In the genomic region with DNA sequence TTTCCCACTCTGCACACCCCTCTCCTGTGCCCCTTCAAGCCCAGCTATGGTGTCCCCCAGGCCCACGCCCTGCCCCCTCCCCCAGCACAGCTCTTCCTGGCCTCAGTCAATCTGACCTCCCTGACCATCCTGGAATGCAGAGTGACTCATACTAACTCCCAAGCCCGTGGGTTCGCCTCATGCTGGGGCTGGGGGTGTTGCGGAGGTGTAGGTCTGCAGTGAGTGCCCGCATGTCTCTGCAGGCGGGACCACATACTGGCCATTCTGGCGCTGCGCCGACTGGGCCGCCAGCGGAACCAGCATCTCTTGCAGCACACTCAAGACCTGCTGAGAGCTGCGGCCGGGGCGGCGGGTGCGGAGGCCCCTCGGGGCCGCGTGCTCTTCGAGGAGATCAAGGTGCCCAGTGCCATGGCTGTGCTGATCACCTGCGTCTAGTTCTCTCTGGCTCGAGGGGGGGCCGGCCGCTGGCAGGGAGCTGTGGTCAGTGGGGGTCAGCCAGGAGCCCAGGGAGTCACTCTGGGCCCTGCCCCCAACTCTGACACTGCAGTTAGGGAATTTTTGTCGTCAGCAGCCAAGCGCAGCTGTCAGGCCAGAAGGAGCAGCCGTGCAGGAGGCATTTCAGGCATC, we compare ENCODE assay signal across 8 cellular contexts. TPM values are rescaled to one million over a fixed set of nuclear protein-coding genes. Genes with fewer than 3 reads are reported as not detected.
DNase-seq lines count a peak whose midpoint lies in the region; ATAC-seq and TF ChIP-seq lines count a peak whose summit lies in the region.
"Had no signal": no experiment of that assay in that cellular context is flagged by ENCODE, and none has a peak within 500 bp of the region (broad histone marks: within the 10 kb centered on the region; RNA-seq: fewer than 3 reads in every experiment).

No MANE protein-coding gene starts in this region.

- H3K4me3 ChIP-seq in fibroblast of villous mesenchyme (ENCODE audit: low read depth, low read length): no peak overlapping the region

- TF ChIP-seq CTCF in fibroblast of villous mesenchyme (IDR thresholded peaks at IDR 0.05; ENCODE audit: insufficient read depth, low read depth, low read length): no peak

- no peak for ATAC-seq in GM19395 (IDR thresholded peaks at IDR 0.05; ENCODE audit: unreplicated experiment)
- no peak for ATAC-seq in HG02588 (IDR thresholded peaks at IDR 0.05; ENCODE audit: unreplicated experiment)

- peak; percentile 75 for DNase-seq in NCI-H1694 treated with DMSO at 0.1 percent for 48 hours (lab: John Stamatoyannopoulos, UW)
- peak; percentile 79 for DNase-seq in fibroblast of villous mesenchyme (ENCODE audit: low read depth)
- peak; percentile 44 for DNase-seq in smooth muscle cell of the brain vasculature (ENCODE audit: low read depth, low spot score)
- no peak for DNase-seq in NCI-H1417 treated with DMSO at 0.1 percent for 48 hours (lab: John Stamatoyannopoulos, UW)
- DNase-seq: effector CD4-positive, alpha-beta T cell; SHP77 treated with DMSO at 0.1 percent for 48 hours had no signal

RNA-seq across cellular contexts. Expression of gene TNFAIP2, which starts 13.4 kb away (rescaled TPM):
- 122 and 240 TPM in 2 replicates for total RNA-seq in fibroblast of villous mesenchyme

RNA-seq across cellular contexts. Expression of gene EXOC3L4, which starts 15.4 kb away (rescaled TPM):
- total RNA-seq in fibroblast of villous mesenchyme: under 0.01 TPM in 1 of 2 replicates, not detected in the other

RNA-seq across cellular contexts. Expression of gene LBHD2, which starts 25.9 kb away (rescaled TPM):
- total RNA-seq in fibroblast of villous mesenchyme: not detected in 2 replicates

RNA-seq across cellular contexts. Expression of gene CDC42BPB, which starts 52.6 kb away (rescaled TPM):
- 104 and 122 TPM in 2 replicates for total RNA-seq in fibroblast of villous mesenchyme
